Comparison of ENCODE assay signal across 1 cellular context in the genomic region with DNA sequence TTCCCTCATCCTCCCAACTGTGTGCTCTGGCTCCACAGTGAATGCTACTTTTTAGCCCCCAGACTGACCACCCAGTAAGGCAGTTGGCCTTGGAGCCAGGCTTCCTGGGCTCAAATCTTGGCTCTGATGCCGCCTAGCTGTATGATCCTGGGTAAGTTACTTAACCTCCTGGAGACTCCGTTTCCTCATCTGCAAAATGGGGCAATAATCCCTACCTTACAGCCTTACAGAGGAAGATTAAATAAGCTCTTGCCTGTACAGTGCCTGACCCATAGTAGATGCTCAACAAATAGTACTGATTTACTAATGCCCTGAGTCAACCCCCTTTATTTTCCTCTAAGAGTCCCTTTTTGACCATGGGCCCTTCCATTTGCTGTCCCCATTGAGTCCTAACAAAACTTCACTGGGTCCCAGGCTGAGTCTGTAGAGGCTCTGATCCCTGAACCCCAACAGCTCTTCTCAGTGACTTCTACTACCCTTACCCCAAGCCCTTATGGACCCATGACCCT.
TF ChIP-seq lines count a peak whose summit lies in the region.

No MANE protein-coding gene starts in this region.

TF ChIP-seq in A549, 52 proteins besides CTCF, POLR2A, EP300 and RAD21 (continued from another document):
- TF ChIP-seq PBX3 (IDR thresholded peaks at IDR 0.05) (no peak), ZC3H11A (IDR thresholded peaks at IDR 0.05) (no peak), ELK1 (IDR thresholded peaks at IDR 0.05; ENCODE audit: low read depth, low read length) (no peak)
- TF ChIP-seq, protein P1, sequence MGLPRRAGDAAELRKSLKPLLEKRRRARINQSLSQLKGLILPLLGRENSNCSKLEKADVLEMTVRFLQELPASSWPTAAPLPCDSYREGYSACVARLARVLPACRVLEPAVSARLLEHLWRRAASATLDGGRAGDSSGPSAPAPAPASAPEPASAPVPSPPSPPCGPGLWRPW (IDR thresholded peaks at IDR 0.05), result no peak
